10 cellular contexts compared by ENCODE assay signal in genomic region chr4:110610940-110611785, GRCh38. TPM values are rescaled to one million over a fixed set of nuclear protein-coding genes. Genes with fewer than 3 reads are reported as not detected.
A peak's percentile ranks its signal among the peaks of the same experiment; 100 is the strongest.
DNase-seq lines count a peak whose midpoint lies in the region; ATAC-seq and TF ChIP-seq lines count a peak whose summit lies in the region.
"Had no signal": no experiment of that assay in that cellular context is flagged by ENCODE, and none has a peak within 500 bp of the region (broad histone marks: within the 10 kb centered on the region; RNA-seq: fewer than 3 reads in every experiment).

No MANE protein-coding gene starts in this region.

- POLR2A ChIA-PET in PC-9 (lab: Charles Lee; ENCODE audit: unreplicated experiment), result interaction anchor here (0.6 kb wide), 1 partner anchor 1072 kb away, joined by 3 read pairs; no protein-coding TSS in a partner anchor

- H3K27me3 ChIP-seq in transverse colon, result peaks cover 90% of the 10 kb centered on the region
- no peaks in the 10 kb centered on the region for H3K27me3 ChIP-seq in PC-9 (ENCODE audit: insufficient read depth, low read depth)

- no peaks in the 10 kb centered on the region for H3K9me3 Mint-ChIP-seq in activated naive CD8-positive, alpha-beta T cell (ENCODE audit: low read depth)
- peaks cover 4% of the 10 kb centered on the region for H3K9me3 Mint-ChIP-seq in activated naive CD8-positive, alpha-beta T cell treated with anti-CD3 and anti-CD28 coated beads, Interleukin-2, amount 50 U/mL, for 24 hours
- H3K9me3 Mint-ChIP-seq in endothelial cell (ENCODE audit: unreplicated experiment), result no peaks in the 10 kb centered on the region

- H3K4me3 ChIP-seq in transverse colon, result peak overlapping the region in 3 of 4 donors; percentile 9 to 23 (median 18)
- no peak overlapping the region for H3K4me3 ChIP-seq in PC-9

- H3K4me1 Mint-ChIP-seq in activated naive CD8-positive, alpha-beta T cell (ENCODE audit: low read depth), result peaks cover 16% of the 10 kb centered on the region
- H3K4me1 Mint-ChIP-seq in activated naive CD8-positive, alpha-beta T cell treated with anti-CD3 and anti-CD28 coated beads, Interleukin-2, amount 50 U/mL, for 24 hours, result peaks cover 6% of the 10 kb centered on the region
- peaks cover 31% of the 10 kb centered on the region for H3K4me1 Mint-ChIP-seq in endothelial cell (ENCODE audit: unreplicated experiment)
- H3K4me1 Mint-ChIP-seq: activated naive CD8-positive, alpha-beta T cell treated with anti-CD3 and anti-CD28 coated beads, Interleukin-2, amount 10 ng/mL, durations not matched to agents 7 days and 5 days had no signal

- H4K20me1 ChIP-seq in PC-9 (ENCODE audit: insufficient read depth), result no peaks in the 10 kb centered on the region

- 13% methylated on average over 50 of the region's 50 CpGs; no CpG with 5 or more reads in 1 of the 2 donors for WGBS in transverse colon (ENCODE audit: low coverage in 1 of 2), 2 donors

- H3K9me3 ChIP-seq in transverse colon (no peaks in the 10 kb centered on the region), PC-9 (ENCODE audit: insufficient read depth, low read depth) (no peaks in the 10 kb centered on the region)

- no peak overlapping the region for H3K4me2 ChIP-seq in PC-9

- CTCF ChIA-PET in PC-9 (lab: Charles Lee), result no interaction called here

- H3K4me1 ChIP-seq in transverse colon (peaks cover 7 to 24% (median 14%) of the 10 kb centered on the region in 4 donors), PC-9 (replicated peaks; ENCODE audit: insufficient read depth) (peaks cover 21% of the 10 kb centered on the region)

- no peak for DNase-seq in activated naive CD8-positive, alpha-beta T cell treated with anti-CD3 and anti-CD28 coated beads, Interleukin-2, amount 50 U/mL, for 24 hours
- no peak for DNase-seq in endothelial cell (ENCODE audit: low spot score)
- DNase-seq in transverse colon, result peak; percentile 78
- DNase-seq in NCI-H1694 (lab: John Stamatoyannopoulos, UW), result no peak
- DNase-seq in HCEC 1CT, result no peak
- no peak for DNase-seq in PC-9
- DNase-seq: activated naive CD8-positive, alpha-beta T cell treated with anti-CD3 and anti-CD28 coated beads, Interleukin-2, amount 10 ng/mL, durations not matched to agents 7 days and 5 days; AML-193 had no signal

- H3K36me3 Mint-ChIP-seq in activated naive CD8-positive, alpha-beta T cell, result no peaks in the 10 kb centered on the region
- H3K36me3 Mint-ChIP-seq in activated naive CD8-positive, alpha-beta T cell treated with anti-CD3 and anti-CD28 coated beads, Interleukin-2, amount 50 U/mL, for 24 hours (ENCODE audit: low read depth), result peaks cover 1% of the 10 kb centered on the region
- peaks cover 9% of the 10 kb centered on the region for H3K36me3 Mint-ChIP-seq in endothelial cell (ENCODE audit: low read depth, unreplicated experiment)

- no peak overlapping the region for H2AFZ ChIP-seq in PC-9

- no peak for TF ChIP-seq POLR2A in transverse colon (IDR thresholded peaks at IDR 0.05)

- no peak for ATAC-seq in activated naive CD8-positive, alpha-beta T cell treated with anti-CD3 and anti-CD28 coated beads, Interleukin-2, amount 50 U/mL, for 24 hours
- ATAC-seq in HG03045 (IDR thresholded peaks at IDR 0.05; ENCODE audit: unreplicated experiment), result peak; percentile 60

- intact Hi-C loops in transverse colon (cut with DNase I; ENCODE audit: low total_unique reads) (no loop called here), PC-9 (cut with micrococcal nuclease; ENCODE audit: unreplicated experiment) (no loop called here)

- H3K36me3 ChIP-seq in transverse colon (no peaks in the 10 kb centered on the region), PC-9 (ENCODE audit: low read depth) (no peaks in the 10 kb centered on the region)

- H3K9me2 ChIP-seq in PC-9 (ENCODE audit: insufficient read depth), result no peaks in the 10 kb centered on the region

- peak overlapping the region; percentile 30 for H3K4me3 Mint-ChIP-seq in activated naive CD8-positive, alpha-beta T cell
- H3K4me3 Mint-ChIP-seq in activated naive CD8-positive, alpha-beta T cell treated with anti-CD3 and anti-CD28 coated beads, Interleukin-2, amount 50 U/mL, for 24 hours, result no peak overlapping the region
- peak overlapping the region; percentile 42 for H3K4me3 Mint-ChIP-seq in endothelial cell (ENCODE audit: unreplicated experiment)
- H3K4me3 Mint-ChIP-seq: activated naive CD8-positive, alpha-beta T cell treated with anti-CD3 and anti-CD28 coated beads, Interleukin-2, amount 10 ng/mL, durations not matched to agents 7 days and 5 days had no signal

- no peak overlapping the region for H3K27ac Mint-ChIP-seq in activated naive CD8-positive, alpha-beta T cell
- H3K27ac Mint-ChIP-seq in activated naive CD8-positive, alpha-beta T cell treated with anti-CD3 and anti-CD28 coated beads, Interleukin-2, amount 50 U/mL, for 24 hours, result no peak overlapping the region
- no peak overlapping the region for H3K27ac Mint-ChIP-seq in endothelial cell (ENCODE audit: unreplicated experiment)
- H3K27ac Mint-ChIP-seq: activated naive CD8-positive, alpha-beta T cell treated with anti-CD3 and anti-CD28 coated beads, Interleukin-2, amount 10 ng/mL, durations not matched to agents 7 days and 5 days had no signal

- no TSS peak for BruUV-seq in PC-9 (replicated peaks; lab: Mats Ljungman, UMichigan)

- TF ChIP-seq CTCF in endothelial cell (IDR thresholded peaks at IDR 0.05; ENCODE audit: unreplicated experiment), result no peak
- no peak for TF ChIP-seq CTCF in transverse colon (IDR thresholded peaks at IDR 0.05)
- TF ChIP-seq CTCF in PC-9 (conservative IDR thresholded peaks at IDR 0.05), result no peak

- no peak for TF ChIP-seq EP300 in transverse colon (IDR thresholded peaks at IDR 0.05; ENCODE audit: low read depth)

- peaks cover 51% of the 10 kb centered on the region for H3K27me3 Mint-ChIP-seq in activated naive CD8-positive, alpha-beta T cell
- peaks cover 67% of the 10 kb centered on the region for H3K27me3 Mint-ChIP-seq in activated naive CD8-positive, alpha-beta T cell treated with anti-CD3 and anti-CD28 coated beads, Interleukin-2, amount 50 U/mL, for 24 hours
- peaks cover 16% of the 10 kb centered on the region for H3K27me3 Mint-ChIP-seq in endothelial cell (ENCODE audit: unreplicated experiment)

- peaks cover 11% of the 10 kb centered on the region; the same call in 1 of the 2 replicates for H3F3A ChIP-seq in PC-9 (ENCODE audit: insufficient read depth, low read depth)

- no peaks in the 10 kb centered on the region for H3K79me2 ChIP-seq in PC-9 (ENCODE audit: low read depth)

- H3K27ac ChIP-seq in transverse colon (peak overlapping the region in 1 of 4 donors; percentile 39), PC-9 (no peak overlapping the region)

- in situ Hi-C loops in transverse colon (cut with MboI; ENCODE audit: low pct_ligation_motif_present in 1 of 4, low pct_unique_long_range_greater_than_20kb in 1 of 4, low sequenced_read_pairs in 3 of 4), result no loop called here

RNA-seq across cellular contexts. Expression of gene PITX2, which starts 11.7 kb away (rescaled TPM):
- total RNA-seq in endothelial cell (ENCODE audit: unreplicated experiment) (11.9 TPM), transverse colon (10 to 100 TPM; 15.0 to 34.4 (median 24.5) TPM), PC-9 (2021) (0.48 and 1.6 TPM in 2 replicates)
- total RNA-seq: activated naive CD8-positive, alpha-beta T cell treated with anti-CD3 and anti-CD28 coated beads, Interleukin-2, amount 10 ng/mL, durations not matched to agents 7 days and 5 days had no signal
